Comparison of ENCODE assay signal across 1 cellular context in the genomic region with DNA sequence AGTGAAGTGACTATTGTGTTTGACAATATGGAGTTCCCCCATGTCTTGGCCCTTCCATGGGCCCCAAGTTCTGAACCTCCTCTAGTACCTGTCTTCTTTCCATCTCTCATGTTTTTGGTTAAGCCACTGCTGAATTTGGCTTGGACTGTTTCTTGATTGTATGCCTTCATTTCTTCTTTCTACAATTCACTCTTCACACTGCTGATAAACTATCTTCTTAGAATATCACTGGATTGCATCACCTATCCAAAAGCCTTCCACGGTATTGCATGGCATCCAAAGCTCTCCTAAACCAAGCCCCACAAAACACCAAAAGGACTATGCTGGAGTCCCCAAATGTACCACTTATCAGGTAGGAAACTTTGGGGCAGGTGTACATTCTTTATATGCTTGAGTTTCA.
A peak's percentile ranks its signal among the peaks of the same experiment; 100 is the strongest.
TF ChIP-seq lines count a peak whose summit lies in the region.

No MANE protein-coding gene starts in this region.

TF ChIP-seq in K562, 482 proteins besides CTCF, POLR2A, EP300 and RAD21 (continued from another document):
- TF ChIP-seq ZSCAN32 (CRISPR knock-in tag; IDR thresholded peaks at IDR 0.05) = 0 out of 2 replicates have a peak, but pooled peaks have one; percentile 15
- no peak for TF ChIP-seq CHCHD3 (CRISPR knock-in tag; IDR thresholded peaks at IDR 0.05)
- no peak for TF ChIP-seq ZNF124 (CRISPR knock-in tag; IDR thresholded peaks at IDR 0.05)
- no peak for TF ChIP-seq STAT5A (IDR thresholded peaks at IDR 0.05; ENCODE audit: borderline replicate concordance, low read length)
